ENCODE assay signal across 9 cellular contexts in the genomic region with DNA sequence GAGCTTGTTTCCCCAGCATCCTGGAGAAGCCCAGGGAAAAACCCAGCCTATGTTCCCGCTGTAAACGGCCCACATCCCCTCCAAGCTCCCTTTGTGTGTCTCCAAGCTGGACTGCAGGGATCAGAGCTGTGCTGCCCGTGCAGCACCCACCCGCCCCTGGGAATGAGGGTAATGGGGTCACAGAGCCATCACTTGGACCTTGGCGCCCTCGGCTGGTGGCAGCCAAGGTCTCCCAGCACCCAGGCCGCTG. TPM values are rescaled to one million over a fixed set of nuclear protein-coding genes. Genes with fewer than 3 reads are reported as not detected.
DNase-seq lines count a peak whose midpoint lies in the region; ATAC-seq and TF ChIP-seq lines count a peak whose summit lies in the region.
"Had no signal": no experiment of that assay in that cellular context is flagged by ENCODE, and none has a peak within 500 bp of the region (broad histone marks: within the 10 kb centered on the region; RNA-seq: fewer than 3 reads in every experiment).

No MANE protein-coding gene starts in this region.

- peak overlapping the region; percentile 98 for H3K4me3 Mint-ChIP-seq in activated CD8-positive, alpha-beta memory T cell treated with anti-CD3 and anti-CD28 coated beads, Interleukin-2, amount 10 ng/mL, durations not matched to agents 7 days and 5 days
- H3K4me3 Mint-ChIP-seq in T-helper 17 cell: peak overlapping the region; percentile 91

- no peak for TF ChIP-seq POLR2A in testis (IDR thresholded peaks at IDR 0.05)

- 96% methylated on average over 7 of the region's 7 CpGs; no CpG with 5 or more reads in 1 of the 2 donors for WGBS in testis, 2 donors

- peaks cover 31% of the 10 kb centered on the region for H3K36me3 Mint-ChIP-seq in activated CD8-positive, alpha-beta memory T cell treated with anti-CD3 and anti-CD28 coated beads, Interleukin-2, amount 10 ng/mL, durations not matched to agents 7 days and 5 days
- no peaks in the 10 kb centered on the region for H3K36me3 Mint-ChIP-seq in T-helper 17 cell (ENCODE audit: low read depth)

- H3K4me1 ChIP-seq in testis: peaks cover 11% of the 10 kb centered on the region

- H3K4me1 Mint-ChIP-seq in activated CD8-positive, alpha-beta memory T cell treated with anti-CD3 and anti-CD28 coated beads, Interleukin-2, amount 10 ng/mL, durations not matched to agents 7 days and 5 days: peaks cover 35% of the 10 kb centered on the region
- H3K4me1 Mint-ChIP-seq in T-helper 17 cell: peaks cover 50% of the 10 kb centered on the region

- H3K27ac ChIP-seq in testis: peak overlapping the region in 1 of 2 donors; percentile 68

- H3K27ac Mint-ChIP-seq in activated CD8-positive, alpha-beta memory T cell treated with anti-CD3 and anti-CD28 coated beads, Interleukin-2, amount 10 ng/mL, durations not matched to agents 7 days and 5 days: peak overlapping the region; percentile 97
- peak overlapping the region; percentile 96 for H3K27ac Mint-ChIP-seq in T-helper 17 cell

- H3K9me3 ChIP-seq in T-helper 17 cell (ENCODE audit: control insufficient read depth, low read length, poor library complexity, severe bottlenecking) (no peaks in the 10 kb centered on the region), testis (no peaks in the 10 kb centered on the region)

- no peaks in the 10 kb centered on the region for H3K36me3 ChIP-seq in testis (ENCODE audit: low read depth, missing control alignments)

- H3K9me3 Mint-ChIP-seq in activated CD8-positive, alpha-beta memory T cell treated with anti-CD3 and anti-CD28 coated beads, Interleukin-2, amount 10 ng/mL, durations not matched to agents 7 days and 5 days (ENCODE audit: low read depth): no peaks in the 10 kb centered on the region

- intact Hi-C loops in testis (cut with DNase I; ENCODE audit: low total_unique reads): no loop called here

- peaks cover 8% of the 10 kb centered on the region for H3K27me3 Mint-ChIP-seq in activated CD8-positive, alpha-beta memory T cell treated with anti-CD3 and anti-CD28 coated beads, Interleukin-2, amount 10 ng/mL, durations not matched to agents 7 days and 5 days
- no peaks in the 10 kb centered on the region for H3K27me3 Mint-ChIP-seq in T-helper 17 cell

- TF ChIP-seq CTCF in testis (IDR thresholded peaks at IDR 0.05): no peak

- no peak for ATAC-seq in activated CD8-positive, alpha-beta memory T cell treated with anti-CD3 and anti-CD28 coated beads, Interleukin-2, amount 10 ng/mL, durations not matched to agents 7 days and 5 days
- ATAC-seq in T-helper 17 cell: no peak
- no peak for ATAC-seq in HG03175 (IDR thresholded peaks at IDR 0.05; ENCODE audit: unreplicated experiment)
- ATAC-seq in HG02970 (IDR thresholded peaks at IDR 0.05; ENCODE audit: low FRiP score, unreplicated experiment): no peak

- CTCF ChIA-PET in activated CD8-positive, alpha-beta memory T cell treated with anti-CD3 and anti-CD28 coated beads, Interleukin-2, amount 10 ng/mL, durations not matched to agents 7 days and 5 days (lab: Charles Lee): interaction anchor here (0.8 to 5.1 kb wide), 11 partner anchors 9 to 209 kb away, joined by 3 to 71 read pairs (median 9); partner anchors contain the start of gene ATG16L1

- DNase-seq in activated CD8-positive, alpha-beta memory T cell treated with anti-CD3 and anti-CD28 coated beads, Interleukin-2, amount 10 ng/mL, durations not matched to agents 7 days and 5 days: no peak
- DNase-seq in activated CD8-positive, alpha-beta memory T cell treated with anti-CD3 and anti-CD28 coated beads for 24 hours: no peak
- DNase-seq in T-helper 17 cell (no peak), islet precursor cell (peak; percentile 46), testis (peak; percentile 12), SHP77 treated with DMSO at 0.1 percent for 48 hours (lab: John Stamatoyannopoulos, UW) (no peak)

- no peak overlapping the region for H3K4me3 ChIP-seq in testis

- H3K27me3 ChIP-seq in testis: no peaks in the 10 kb centered on the region

RNA-seq across cellular contexts. Expression of gene INPP5D, which starts 0.7 kb away (rescaled TPM):
- total RNA-seq in activated CD8-positive, alpha-beta memory T cell treated with anti-CD3 and anti-CD28 coated beads, Interleukin-2, amount 10 ng/mL, durations not matched to agents 7 days and 5 days: 100 to 1,000 TPM; 140 to 152 TPM
- total RNA-seq in T-helper 17 cell: 100 to 1,000 TPM; 163 to 184 TPM
- 10 to 100 TPM in 1 of 2 donors, 1 to 10 TPM in 1; 5.7 to 11.2 TPM for total RNA-seq in testis
- polyA plus RNA-seq in testis (ENCODE audit: insufficient read depth, low read depth, low replicate concordance): 12.7 TPM

RNA-seq across cellular contexts. Expression of gene NEU2, which starts 27.0 kb away (rescaled TPM):
- total RNA-seq in activated CD8-positive, alpha-beta memory T cell treated with anti-CD3 and anti-CD28 coated beads, Interleukin-2, amount 10 ng/mL, durations not matched to agents 7 days and 5 days: not detected
- total RNA-seq in T-helper 17 cell (not detected), testis (not detected)
- not detected for polyA plus RNA-seq in testis (ENCODE audit: insufficient read depth, low read depth, low replicate concordance)
- polyA plus RNA-seq: keratinocyte had no signal

RNA-seq across cellular contexts. Expression of gene NGEF, which starts 46.4 kb away (rescaled TPM):
- total RNA-seq in activated CD8-positive, alpha-beta memory T cell treated with anti-CD3 and anti-CD28 coated beads, Interleukin-2, amount 10 ng/mL, durations not matched to agents 7 days and 5 days: not detected
- not detected for total RNA-seq in T-helper 17 cell
- 10 to 100 TPM; 15.6 to 28.7 TPM for total RNA-seq in testis
- polyA plus RNA-seq in testis (ENCODE audit: insufficient read depth, low read depth, low replicate concordance): 7.9 TPM

Comparison
In these comparisons a context has a peak if more than half of its experiments do, and no peak if none do; other contexts are left out.
1. DNase-seq: peak in islet precursor cell (single experiment) and testis (single experiment); none in activated CD8-positive, alpha-beta memory T cell treated with anti-CD3 and anti-CD28 coated beads, Interleukin-2, amount 10 ng/mL, durations not matched to agents 7 days and 5 days (single experiment), activated CD8-positive, alpha-beta memory T cell treated with anti-CD3 and anti-CD28 coated beads for 24 hours (single experiment), T-helper 17 cell (0 of 3) and SHP77 treated with DMSO at 0.1 percent for 48 hours (single experiment).
2. RNA of gene INPP5D, which starts 0.7 kb away (total RNA-seq): 163 to 184 TPM in T-helper 17 cell and 140 to 152 TPM in activated CD8-positive, alpha-beta memory T cell treated with anti-CD3 and anti-CD28 coated beads, Interleukin-2, amount 10 ng/mL, durations not matched to agents 7 days and 5 days; 5.7 to 11.2 TPM in testis; every median in the first group is over 10 times any median in the second.
3. RNA of gene NGEF, which starts 46.4 kb away (total RNA-seq): 15.6 to 28.7 TPM in testis; not detected in activated CD8-positive, alpha-beta memory T cell treated with anti-CD3 and anti-CD28 coated beads, Interleukin-2, amount 10 ng/mL, durations not matched to agents 7 days and 5 days and not detected in T-helper 17 cell; every median in the first group is over 10 times any median in the second.